In the genomic region with DNA sequence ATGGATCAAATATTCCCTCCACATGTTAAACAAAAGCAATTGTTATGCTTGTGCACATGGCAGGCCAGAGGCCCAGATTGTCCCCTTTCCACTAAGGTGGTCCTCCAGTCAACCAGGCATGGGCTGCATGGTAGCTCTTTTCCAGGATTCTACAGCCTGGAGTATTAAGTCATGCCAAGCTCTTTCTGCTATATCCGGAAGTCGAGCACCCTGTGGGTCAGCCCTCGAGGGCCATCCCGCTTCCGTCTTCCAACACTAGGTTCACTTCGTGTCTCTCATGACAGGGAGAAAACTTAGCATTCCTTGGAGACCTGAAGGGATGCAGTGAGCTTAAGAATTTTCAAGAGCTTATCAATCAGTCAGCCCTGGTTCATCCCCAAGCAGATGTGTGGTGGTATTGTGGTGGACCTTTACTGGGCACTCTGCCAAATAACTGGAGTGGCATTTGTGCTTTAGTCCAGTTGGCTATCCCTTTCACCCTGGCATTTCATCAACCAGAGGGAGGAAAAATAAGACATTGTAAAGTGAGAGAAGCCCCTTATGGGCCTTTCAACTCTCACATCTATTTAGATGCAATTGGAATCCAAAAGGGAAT, we compare ENCODE assay signal across 1 cellular context. TPM values are rescaled to one million over a fixed set of nuclear protein-coding genes. Genes with fewer than 3 reads are reported as not detected.
"Had no signal": no experiment of that assay in that cellular context is flagged by ENCODE, and none has a peak within 500 bp of the region (broad histone marks: within the 10 kb centered on the region; RNA-seq: fewer than 3 reads in every experiment).

No MANE protein-coding gene starts in this region.

RNA-seq across cellular contexts. Expression of gene TFPI, which starts 39.9 kb away (rescaled TPM):
- total RNA-seq: naive thymus-derived CD8-positive, alpha-beta T cell had no signal
- polyA plus RNA-seq: naive thymus-derived CD8-positive, alpha-beta T cell had no signal
